In genomic region chr10:43076876-43077420, GRCh38 we compare ENCODE assay signal across 8 cellular contexts. TPM values are rescaled to one million over a fixed set of nuclear protein-coding genes. Genes with fewer than 3 reads are reported as not detected.
DNase-seq lines count a peak whose midpoint lies in the region; ATAC-seq and TF ChIP-seq lines count a peak whose summit lies in the region.

Gene RET (plus strand): TSS chr10:43077069. CDS start chr10:43077259, 190 bp downstream.

- peaks cover 72% of the 10 kb centered on the region for H3K27me3 Mint-ChIP-seq in neural crest cell (ENCODE audit: low read depth)

- no peaks in the 10 kb centered on the region for H3K36me3 Mint-ChIP-seq in neural crest cell (ENCODE audit: low read depth)

- TF ChIP-seq CTCF in RWPE1 (conservative IDR thresholded peaks at IDR 0.05; ENCODE audit: low read depth) (no peak), neural crest cell (conservative IDR thresholded peaks at IDR 0.05) (no peak)

- ATAC-seq in esophagus mucosa, result peak; percentile 78
- no peak for ATAC-seq in GM18909 (IDR thresholded peaks at IDR 0.05; ENCODE audit: poor library complexity, unreplicated experiment)

- H3K4me3 Mint-ChIP-seq in neural crest cell, result peak within 1 kb of the TSS; percentile 66

- POLR2A ChIA-PET in RWPE1 (lab: Yijun Ruan, JAX; ENCODE audit: low non-redundant PET), result no interaction called here

- CTCF ChIA-PET in RWPE1 (lab: Yijun Ruan, JAX), result interaction anchor here (0.6 kb wide), 2 partner anchors 9 to 11 kb away, joined by 4 to 7 read pairs; no protein-coding TSS in a partner anchor

- H3K27ac Mint-ChIP-seq in neural crest cell (ENCODE audit: unreplicated experiment), result no peak within 1 kb of the TSS

- peaks cover 3% of the 10 kb centered on the region for H3K4me1 Mint-ChIP-seq in neural crest cell

- no peaks in the 10 kb centered on the region for H3K9me3 Mint-ChIP-seq in neural crest cell

- no peak within 1 kb of the TSS for H3K27ac ChIP-seq in RWPE1

- DNase-seq in NCI-H2227 (lab: John Stamatoyannopoulos, UW; ENCODE audit: unreplicated experiment) (peak; percentile 27), NCI-H2227 treated with DMSO at 0.1 percent for 48 hours (lab: John Stamatoyannopoulos, UW) (no peak), RWPE1 (ENCODE audit: low spot score) (peak; percentile 51), neural crest cell (ENCODE audit: low read depth, low spot score) (no peak), epidermal melanocyte (ENCODE audit: insufficient read length, low spot score) (no peak), OCI-M2 (lab: John Stamatoyannopoulos, UW; ENCODE audit: unreplicated experiment) (no peak)

RNA-seq across cellular contexts. Expression of gene RET, which starts in this region (rescaled TPM):
- total RNA-seq in esophagus mucosa (0.20 TPM), neural crest cell (1.6 and 2.5 TPM in 2 replicates)

Comparison
In these comparisons a context has a peak if more than half of its experiments do, and no peak if none do; other contexts are left out.
1. DNase-seq: peak in NCI-H2227 (single experiment) and RWPE1 (single experiment); none in NCI-H2227 treated with DMSO at 0.1 percent for 48 hours (single experiment), neural crest cell (single experiment), epidermal melanocyte (single experiment) and OCI-M2 (single experiment).
2. Peak in ATAC-seq in esophagus mucosa; RNA of the gene not detected or under 1 TPM.